In genomic region chr19:34733266-34733825, GRCh38 we compare ENCODE assay signal across 9 cellular contexts. TPM values are rescaled to one million over a fixed set of nuclear protein-coding genes. Genes with fewer than 3 reads are reported as not detected.
DNase-seq lines count a peak whose midpoint lies in the region; ATAC-seq lines count a peak whose summit lies in the region.
"Had no signal": no experiment of that assay in that cellular context is flagged by ENCODE, and none has a peak within 500 bp of the region (broad histone marks: within the 10 kb centered on the region; RNA-seq: fewer than 3 reads in every experiment).

No MANE protein-coding gene starts in this region.

- peaks cover 24% of the 10 kb centered on the region for H3K36me3 ChIP-seq in Karpas-422 (ENCODE audit: insufficient read depth, low read length)

- H2AFZ ChIP-seq in Karpas-422 (ENCODE audit: low read length), result peak overlapping the region; percentile 98

- ATAC-seq in GM21737 (IDR thresholded peaks at IDR 0.05; ENCODE audit: unreplicated experiment) (peak; percentile 24), right cardiac atrium (peak; percentile 19 to 20)

- peaks cover 16% of the 10 kb centered on the region for H3K4me1 ChIP-seq in Karpas-422 (ENCODE audit: low read length)
- peaks cover 6% of the 10 kb centered on the region for H3K4me1 ChIP-seq in right cardiac atrium (ENCODE audit: control insufficient read depth, insufficient read depth, low read length)

- H3K27me3 ChIP-seq in Karpas-422 (ENCODE audit: low read length) (no peaks in the 10 kb centered on the region), right cardiac atrium (ENCODE audit: control insufficient read depth, insufficient read depth) (no peaks in the 10 kb centered on the region)

- no peaks in the 10 kb centered on the region for H4K20me1 ChIP-seq in Karpas-422 (ENCODE audit: insufficient read depth, low read depth, low read length)

- H3K9ac ChIP-seq in Karpas-422 (ENCODE audit: low read length), result peak overlapping the region; percentile 83

- H3K4me3 ChIP-seq in Karpas-422 (ENCODE audit: low read length) (peak overlapping the region; percentile 85), right cardiac atrium (ENCODE audit: low read length) (peak overlapping the region; percentile 80), skin epidermis (peak overlapping the region; percentile 67 to 94 (median 77))

- no peaks in the 10 kb centered on the region for H3K9me2 ChIP-seq in Karpas-422 (replicated peaks; ENCODE audit: insufficient read depth, low read length)

- peak overlapping the region; percentile 96 for H3K4me2 ChIP-seq in Karpas-422 (ENCODE audit: low read depth, low read length, poor library complexity, severe bottlenecking)

- peaks cover 6% of the 10 kb centered on the region; the same call in 1 of the 2 replicates for H3K9me3 ChIP-seq in Karpas-422 (ENCODE audit: low read length)
- H3K9me3 ChIP-seq in right cardiac atrium (ENCODE audit: control insufficient read depth, low read length), result peaks cover 3% of the 10 kb centered on the region

- intact Hi-C loops in right cardiac atrium (cut with DNase I), result no loop called here

- peaks cover 5% of the 10 kb centered on the region; the same call in 1 of the 2 replicates for H3K79me2 ChIP-seq in Karpas-422 (ENCODE audit: low read length)

- DNase-seq in NCI-H2196 (lab: John Stamatoyannopoulos, UW; ENCODE audit: unreplicated experiment), result peak; percentile 72
- DNase-seq in NCI-H2196 treated with DMSO at 0.1 percent for 48 hours (lab: John Stamatoyannopoulos, UW; ENCODE audit: unreplicated experiment), result no peak
- DNase-seq in Karpas-422, result peak; percentile 77
- peak; percentile 2 for DNase-seq in activated T-helper 1 cell treated with Interleukin-2 at 50 U/mL for 16 hours (ENCODE audit: low read depth)
- DNase-seq in right cardiac atrium, result peak in 2 of 3 donors; percentile 67 to 75
- no peak for DNase-seq in NCI-H187 treated with DMSO at 0.1 percent for 48 hours (lab: John Stamatoyannopoulos, UW)

- H3K27ac ChIP-seq in Karpas-422 (ENCODE audit: low read length), result no peak overlapping the region
- peak overlapping the region; percentile 96 for H3K27ac ChIP-seq in right cardiac atrium (ENCODE audit: low read length)
- peak overlapping the region; percentile 87 to 99 (median 98) for H3K27ac ChIP-seq in skin epidermis

- WGBS in right cardiac atrium, result 1% methylated on average over 16 of the region's 16 CpGs

RNA-seq across cellular contexts. Expression of gene ZNF181, which starts 0.7 kb away (rescaled TPM):
- total RNA-seq in Karpas-422 (2014; rRNA removed; shearing (Covaris generic); ENCODE audit: low replicate concordance), result 11.1 and 23.2 TPM in 2 replicates
- total RNA-seq in right cardiac atrium, result 10 to 100 TPM; 18.3 to 24.7 (median 20.8) TPM
- polyA plus RNA-seq in right cardiac atrium, result 15.1 TPM

RNA-seq across cellular contexts. Expression of gene ZNF599, which starts 39.7 kb away (rescaled TPM):
- 4.1 and 8.3 TPM in 2 replicates for total RNA-seq in Karpas-422 (2014; rRNA removed; shearing (Covaris generic); ENCODE audit: low replicate concordance)
- 1 to 10 TPM; 4.0 to 5.8 (median 4.8) TPM for total RNA-seq in right cardiac atrium
- 4.0 TPM for polyA plus RNA-seq in right cardiac atrium

RNA-seq across cellular contexts. Expression of gene ZNF302, which starts 55.9 kb away (rescaled TPM):
- 0.61 TPM in 1 of 2 replicates, not detected in the other for total RNA-seq in Karpas-422 (2014; rRNA removed; shearing (Covaris generic); ENCODE audit: low replicate concordance)
- 10 to 100 TPM; 30.2 to 47.3 (median 41.3) TPM for total RNA-seq in right cardiac atrium
- polyA plus RNA-seq in right cardiac atrium, result 25.1 TPM

RNA-seq across cellular contexts. Expression of gene SCGB2B2, which starts 56.4 kb away (rescaled TPM):
- not detected in 2 replicates for total RNA-seq in Karpas-422 (2014; rRNA removed; shearing (Covaris generic); ENCODE audit: low replicate concordance)
- under 1 TPM; 0.37 to 0.72 (median 0.55) TPM for total RNA-seq in right cardiac atrium
- polyA plus RNA-seq in right cardiac atrium, result 0.68 TPM
- total RNA-seq: Daoy had no signal

Comparison
In these comparisons a context has a peak if more than half of its experiments do, and no peak if none do; other contexts are left out.
1. DNase-seq: peak in NCI-H2196 (single experiment), Karpas-422 (single experiment), activated T-helper 1 cell treated with Interleukin-2 at 50 U/mL for 16 hours (single experiment) and right cardiac atrium (2 of 3); none in NCI-H2196 treated with DMSO at 0.1 percent for 48 hours (single experiment) and NCI-H187 treated with DMSO at 0.1 percent for 48 hours (single experiment).
2. RNA of gene ZNF302, which starts 55.9 kb away (total RNA-seq): 30.2 to 47.3 TPM in right cardiac atrium; 0.61 TPM in Karpas-422; every median in the first group is over 10 times any median in the second.
3. Peak in every context shown above with its lines, with median percentiles within 50 percentile points of each other: H3K4me3 ChIP-seq.